ENCODE assay signal across 38 cellular contexts in genomic region chr5:147845618-147846017, GRCh38. TPM values are rescaled to one million over a fixed set of nuclear protein-coding genes. Genes with fewer than 3 reads are reported as not detected.
"Had no signal": no experiment of that assay in that cellular context is flagged by ENCODE, and none has a peak within 500 bp of the region (broad histone marks: within the 10 kb centered on the region; RNA-seq: fewer than 3 reads in every experiment).

No MANE protein-coding gene starts in this region.

- DNase-seq: Karpas-422, Kasumi-1, KBM-7, KG1, MG63, MM.1S, MV-4-11, NCI-H1048, NCI-H1092, NCI-H1092 treated with DMSO at 0.1 percent for 48 hours, NCI-H1105, NCI-H1105 treated with DMSO at 0.1 percent for 48 hours, NCI-H1417, NCI-H1417 treated with DMSO at 0.1 percent for 48 hours, NCI-H1436, NCI-H1436 treated with DMSO at 0.1 percent for 48 hours, NCI-H146, NCI-H1694, NCI-H1694 treated with DMSO at 0.1 percent for 48 hours, NCI-H187, NCI-H187 treated with DMSO at 0.1 percent for 48 hours, NCI-H1930, NCI-H2029, NCI-H2029 treated with DMSO at 0.1 percent for 48 hours, NCI-H2081, NCI-H2081 treated with DMSO at 0.1 percent for 48 hours, NCI-H2107, NCI-H2171, NCI-H2171 treated with DMSO at 0.1 percent for 48 hours, NCI-H2227 treated with DMSO at 0.1 percent for 48 hours, NCI-H226, NCI-H345, NCI-H446, NCI-H446 treated with DMSO at 0.1 percent for 48 hours had no signal

RNA-seq across cellular contexts. Expression of gene SPINK1, which starts 14.1 kb away (rescaled TPM):
- total RNA-seq: LHCN-M2, M059J, NCI-H460 had no signal

RNA-seq across cellular contexts. Expression of gene SCGB3A2, which starts 32.9 kb away (rescaled TPM):
- total RNA-seq: LHCN-M2, M059J, MCF 10A, NCI-H460 had no signal
